16 cellular contexts compared by ENCODE assay signal in genomic region chr16:85440744-85441143, GRCh38.
DNase-seq lines count a peak whose midpoint lies in the region; ATAC-seq, FAIRE-seq and TF ChIP-seq lines count a peak whose summit lies in the region.
"Had no signal": no experiment of that assay in that cellular context is flagged by ENCODE, and none has a peak within 500 bp of the region (broad histone marks: within the 10 kb centered on the region; RNA-seq: fewer than 3 reads in every experiment).

No MANE protein-coding gene starts in this region.

- FAIRE-seq in H1 (lab: Jason Lieb, UNC): no peak
- FAIRE-seq: GM12878 had no signal

- H3K9ac ChIP-seq in DND-41 (ENCODE audit: low read depth, low read length): no peak overlapping the region
- H3K9ac ChIP-seq in NT2/D1 (ENCODE audit: insufficient read length, low read depth): peak overlapping the region; percentile 51
- no peak overlapping the region for H3K9ac ChIP-seq in H1 (replicated peaks in 1 of 4; ENCODE audit: extremely low read depth in 1 of 4, low read depth in 3 of 4, low read length in 3 of 4)

- H3K4me1 Mint-ChIP-seq in GM23338: peaks cover 53% of the 10 kb centered on the region

- H2AFZ ChIP-seq in DND-41 (ENCODE audit: low read depth, low read length): no peak overlapping the region
- H2AFZ ChIP-seq in H1 (ENCODE audit: low read length): no peak overlapping the region
- no peak overlapping the region for H2AFZ ChIP-seq in GM23338

- no peak overlapping the region for H2BK5ac ChIP-seq in H1 (ENCODE audit: low read depth, low read length)

- no peaks in the 10 kb centered on the region for H3K36me3 Mint-ChIP-seq in GM23338 (ENCODE audit: low read depth)
- H3K36me3 Mint-ChIP-seq: CD4-positive, CD25-positive, alpha-beta regulatory T cell; CD8-positive, alpha-beta T cell had no signal

- H3K4me3 Mint-ChIP-seq in GM23338: no peak overlapping the region
- H3K4me3 Mint-ChIP-seq: CD4-positive, CD25-positive, alpha-beta regulatory T cell; CD8-positive, alpha-beta T cell; HFFc6 had no signal

- peaks cover 2% of the 10 kb centered on the region for H3K23me2 ChIP-seq in H1 (ENCODE audit: low read depth, low read length)

- POLR2A ChIA-PET in H1 (lab: Charles Lee; ENCODE audit: partially characterized antibody): no interaction called here

- ATAC-seq in DND-41 (ENCODE audit: insufficient read depth, low read depth) (no peak), GM23338 (no peak)
- ATAC-seq: CD8-positive, alpha-beta T cell had no signal

- peak overlapping the region; percentile 5; the same call in 1 of the 2 replicates for H4K8ac ChIP-seq in H1 (ENCODE audit: extremely low read depth, insufficient read depth, low read length)

- no peak overlapping the region for H3K18ac ChIP-seq in H1 (ENCODE audit: extremely low read depth, low read length)

- CTCF ChIA-PET in H1 (lab: Charles Lee; ENCODE audit: partially characterized antibody): interaction anchor here (0.7 to 10.9 kb wide), 23 partner anchors 9 to 195 kb away, joined by 3 to 178 read pairs (median 5); no protein-coding TSS in a partner anchor

- H3K79me1 ChIP-seq in H1 (ENCODE audit: low read depth, low read length): no peaks in the 10 kb centered on the region; the same call in 1 of the 2 replicates

- no peak overlapping the region for H4K5ac ChIP-seq in H1 (ENCODE audit: insufficient read length, low read depth, low read length)

- H2BK12ac ChIP-seq in H1 (ENCODE audit: low read depth, low read length): no peak overlapping the region; the same call in 1 of the 2 replicates

- H3K4me3 ChIP-seq in DND-41 (ENCODE audit: low read depth in 1 of 2, low read length in 2 of 2) (no peak overlapping the region), NT2/D1 (ENCODE audit: insufficient read length, low read depth) (no peak overlapping the region), H1 (ENCODE audit: extremely low read depth in 1 of 4, insufficient read depth in 2 of 4, low read depth in 3 of 4, low read length in 4 of 4) (no peak overlapping the region), foreskin fibroblast (ENCODE audit: low read depth in 1 of 2, low read length in 2 of 2) (no peak overlapping the region), GM23338 (no peak overlapping the region)
- H3K4me3 ChIP-seq: GM12878, HAP-1 had no signal

- no peak overlapping the region for H3K4ac ChIP-seq in H1 (replicated peaks; ENCODE audit: insufficient read length, low read depth, low read length)

- H3K36me3 ChIP-seq in DND-41 (ENCODE audit: insufficient read depth, low read length) (no peaks in the 10 kb centered on the region), NT2/D1 (ENCODE audit: insufficient read depth, insufficient read length, low read length) (no peaks in the 10 kb centered on the region), H1 (ENCODE audit: control insufficient read depth in 2 of 4, insufficient read depth in 4 of 4, low read length in 3 of 4) (no peaks in the 10 kb centered on the region), GM23338 (ENCODE audit: insufficient read depth) (no peaks in the 10 kb centered on the region)
- H3K36me3 ChIP-seq: HAP-1 had no signal

- no peak overlapping the region for H3K56ac ChIP-seq in H1 (replicated peaks; ENCODE audit: insufficient read length, low read depth, low read length)

- 0 out of 2 replicates have a peak overlapping the region, but pooled peaks have one; percentile 38 for H3K27ac ChIP-seq in DND-41 (ENCODE audit: low read length)
- H3K27ac ChIP-seq in H1 (ENCODE audit: low read depth, low read length): no peak overlapping the region
- no peak overlapping the region for H3K27ac ChIP-seq in GM23338 (ENCODE audit: low read depth)
- H3K27ac ChIP-seq: C4-2B had no signal

- H3K4me2 ChIP-seq in DND-41 (ENCODE audit: insufficient read depth, low read length) (no peak overlapping the region), H1 (ENCODE audit: insufficient read depth in 1 of 2, low read depth in 2 of 2, low read length in 2 of 2) (no peak overlapping the region), GM23338 (no peak overlapping the region)

- WGBS in H1 (ENCODE audit: extremely low coverage in 1 of 2, insufficient coverage in 1 of 2, insufficient read length in 1 of 2, insufficient replicate concordance in 2 of 2, low coverage in 1 of 2, low lambda C conversion rate in 2 of 2, missing lambda C conversion rate in 1 of 2), 2 experiments: 89% methylated on average over 14 of the region's 16 CpGs; no CpG with 5 or more reads in 1 of the 2 experiments

- H2BK120ac ChIP-seq in H1 (replicated peaks; ENCODE audit: low read depth, low read length): no peak overlapping the region

- no peaks in the 10 kb centered on the region for H3K9me3 ChIP-seq in DND-41 (ENCODE audit: insufficient read depth, low read length, severe bottlenecking)
- H3K9me3 ChIP-seq in NT2/D1 (ENCODE audit: insufficient read depth, low read length): no peaks in the 10 kb centered on the region
- H3K9me3 ChIP-seq in H1 (ENCODE audit: insufficient read depth in 2 of 2, low read depth in 1 of 2, low read length in 1 of 2): no peaks in the 10 kb centered on the region
- H3K9me3 ChIP-seq: Caco-2, HAP-1 had no signal

- H3K9me2 ChIP-seq in GM23338 (ENCODE audit: insufficient read depth): no peaks in the 10 kb centered on the region

- TF ChIP-seq CTCF in DND-41 (IDR thresholded peaks at IDR 0.05; ENCODE audit: borderline replicate concordance, extremely low read depth, low read length, poor library complexity, severe bottlenecking) (no peak), H1 (IDR thresholded peaks at IDR 0.05; ENCODE audit: control extremely low read depth in 1 of 3, insufficient read depth in 1 of 3, low read depth in 1 of 3, low read length in 3 of 3) (no peak), foreskin fibroblast (IDR thresholded peaks at IDR 0.05; ENCODE audit: low read depth, low read length) (no peak), GM23338 (conservative IDR thresholded peaks at IDR 0.05; ENCODE audit: low read depth in 2 of 2) (no peak)

- no peak for TF ChIP-seq POLR2A in H1 (IDR thresholded peaks at IDR 0.05; ENCODE audit: control extremely low read depth in 1 of 2, low read depth in 2 of 2, low read length in 2 of 2)

- no peak overlapping the region; the same call in 1 of the 2 replicates for H2BK20ac ChIP-seq in H1 (ENCODE audit: low read length)

- H3K79me2 ChIP-seq in DND-41 (ENCODE audit: insufficient read depth, low read length) (no peaks in the 10 kb centered on the region), H1 (ENCODE audit: control insufficient read depth in 1 of 2, insufficient read depth in 2 of 2, low read length in 2 of 2) (no peaks in the 10 kb centered on the region), GM23338 (replicated peaks; ENCODE audit: insufficient read depth) (no peaks in the 10 kb centered on the region)

- H2BK15ac ChIP-seq in H1 (ENCODE audit: low read length): no peak overlapping the region

- H3F3A ChIP-seq in GM23338 (replicated peaks; ENCODE audit: low read depth): peaks cover 17% of the 10 kb centered on the region

- no peak overlapping the region for H2AK5ac ChIP-seq in H1 (ENCODE audit: low read depth, low read length)

- no peak overlapping the region for H3K27ac Mint-ChIP-seq in GM23338
- H3K27ac Mint-ChIP-seq: CD4-positive, CD25-positive, alpha-beta regulatory T cell; CD8-positive, alpha-beta T cell; HFFc6 had no signal

- H4K91ac ChIP-seq in H1 (replicated peaks; ENCODE audit: insufficient read length, low read length): no peak overlapping the region

- no peak overlapping the region for H3K14ac ChIP-seq in H1 (ENCODE audit: insufficient read length)

- peaks cover 34% of the 10 kb centered on the region for H3K27me3 Mint-ChIP-seq in GM23338 (ENCODE audit: insufficient read depth, low read depth, poor library complexity)
- H3K27me3 Mint-ChIP-seq: CD4-positive, CD25-positive, alpha-beta regulatory T cell had no signal

- no peaks in the 10 kb centered on the region for H4K20me1 ChIP-seq in DND-41 (ENCODE audit: insufficient read depth, low read length)
- H4K20me1 ChIP-seq in H1 (replicated peaks in 1 of 2; ENCODE audit: control insufficient read depth in 1 of 2, insufficient read depth in 2 of 2, low read length in 2 of 2): peaks cover 0 to 6% of the 10 kb centered on the region in 2 experiments
- no peaks in the 10 kb centered on the region for H4K20me1 ChIP-seq in GM23338 (replicated peaks; ENCODE audit: insufficient read depth)

- no peak for TF ChIP-seq RAD21 in H1 (IDR thresholded peaks at IDR 0.05 in 1 of 2, conservative IDR thresholded peaks at IDR 0.05 in 1 of 2; ENCODE audit: low read depth in 2 of 2, low read length in 2 of 2)

- no peak overlapping the region for H3K23ac ChIP-seq in H1 (ENCODE audit: insufficient read length)

- TF ChIP-seq EP300 in H1 (IDR thresholded peaks at IDR 0.05; ENCODE audit: borderline replicate concordance in 1 of 2, low read depth in 2 of 2, low read length in 2 of 2): no peak

- no peaks in the 10 kb centered on the region for H3K27me3 ChIP-seq in DND-41 (ENCODE audit: insufficient read depth, low read length, poor library complexity)
- H3K27me3 ChIP-seq in NT2/D1 (ENCODE audit: insufficient read depth, insufficient read length): peaks cover 14% of the 10 kb centered on the region
- peaks cover 0 to 7% (median 0%) of the 10 kb centered on the region in 4 experiments; a peak in 3 of 7 replicates for H3K27me3 ChIP-seq in H1 (replicated peaks in 1 of 4; ENCODE audit: control insufficient read depth in 3 of 4, extremely low read depth in 1 of 4, insufficient read depth in 3 of 4, low read length in 3 of 4)
- H3K27me3 ChIP-seq in GM23338 (ENCODE audit: insufficient read depth): no peaks in the 10 kb centered on the region

- H3K4me1 ChIP-seq in DND-41 (ENCODE audit: insufficient read depth, low read length) (peaks cover 17% of the 10 kb centered on the region), NT2/D1 (ENCODE audit: insufficient read depth, insufficient read length) (peaks cover 49% of the 10 kb centered on the region), H1 (replicated peaks in 1 of 4; ENCODE audit: control insufficient read depth in 3 of 4, insufficient read depth in 4 of 4, low read length in 3 of 4) (peaks cover 12 to 53% (median 41%) of the 10 kb centered on the region in 4 experiments), GM23338 (ENCODE audit: insufficient read depth) (peaks cover 24% of the 10 kb centered on the region)

- DNase-seq in DND-41 (no peak), NT2/D1 (ENCODE audit: low read depth, low spot score) (no peak), H1 (ENCODE audit: low read depth in 1 of 2, low spot score in 2 of 2) (no peak), foreskin melanocyte (no peak), foreskin fibroblast (no peak), GM23338 (ENCODE audit: low spot score) (no peak)
- DNase-seq: Caco-2; CD4-positive, CD25-positive, alpha-beta regulatory T cell; DMS153; EL; GDM1; HFFc6 had no signal

- H3K9me3 Mint-ChIP-seq in GM23338: no peaks in the 10 kb centered on the region
- H3K9me3 Mint-ChIP-seq: CD8-positive, alpha-beta T cell; HFFc6 had no signal

TF ChIP-seq in GM23338, 12 proteins besides CTCF, POLR2A, EP300 and RAD21 (continues in another document):
- TF ChIP-seq POLR2AphosphoS5 (IDR thresholded peaks at IDR 0.05; ENCODE audit: low read depth): no peak
- no peak for TF ChIP-seq ZNF331 (CRISPR knock-in tag; IDR thresholded peaks at IDR 0.05; ENCODE audit: low read depth)
